ENCODE assay signal across 8 cellular contexts in the genomic region with DNA sequence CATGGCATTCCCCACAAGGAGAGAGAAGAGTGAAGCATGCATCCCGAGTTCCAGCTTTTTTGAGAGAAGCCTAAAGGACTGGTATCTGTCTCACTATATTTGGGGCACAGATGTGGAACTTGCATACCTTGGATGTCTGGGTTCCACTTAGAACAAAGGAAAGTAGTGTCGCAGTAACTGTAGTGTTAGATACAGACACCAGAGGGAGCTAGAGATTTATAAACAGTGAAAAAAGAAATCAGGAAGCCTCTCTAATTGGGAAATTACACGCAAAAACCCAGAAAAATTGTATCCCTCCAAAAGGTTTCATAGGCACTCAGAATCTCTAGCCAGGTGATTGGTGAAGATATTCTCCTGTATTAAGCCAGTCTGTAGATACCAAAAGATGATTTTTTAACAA. TPM values are rescaled to one million over a fixed set of nuclear protein-coding genes. Genes with fewer than 3 reads are reported as not detected.
DNase-seq lines count a peak whose midpoint lies in the region; ATAC-seq, FAIRE-seq and TF ChIP-seq lines count a peak whose summit lies in the region.

No MANE protein-coding gene starts in this region.

- ATAC-seq in SK-N-SH treated with all-trans-retinoic acid at 6 μM for 48 hours (peak; percentile 49; the same call in 2 of the 3 replicates), GM21515 (IDR thresholded peaks at IDR 0.05; ENCODE audit: unreplicated experiment) (no peak)

- WGBS in ovary, 3 donors: 5 to 7% (median 6%) methylated on average over 3 of the region's 3 CpGs

- no peaks in the 10 kb centered on the region for H3K4me1 Mint-ChIP-seq in HFFc6 (ENCODE audit: low read depth)
- no peaks in the 10 kb centered on the region for H3K4me1 Mint-ChIP-seq in activated T-helper 1 cell treated with anti-CD3 and anti-CD28 coated beads, Interleukin-12 subunit alpha, Interleukin-12 subunit beta, Interleukin-2, Interleukin-4 antibody, amounts not matched to agents 30 ng/mL and 10 ng/mL and 1 ng/mL, durations not matched to agents 14 hours and 24 hours and 36 hours (ENCODE audit: low read depth)

- H3K36me3 Mint-ChIP-seq in HFFc6 (ENCODE audit: low read depth): no peaks in the 10 kb centered on the region
- H3K36me3 Mint-ChIP-seq in activated T-helper 1 cell treated with anti-CD3 and anti-CD28 coated beads, Interleukin-12 subunit alpha, Interleukin-12 subunit beta, Interleukin-2, Interleukin-4 antibody, amounts not matched to agents 30 ng/mL and 10 ng/mL and 1 ng/mL, durations not matched to agents 14 hours and 24 hours and 36 hours (ENCODE audit: low read depth): no peaks in the 10 kb centered on the region

- no peaks in the 10 kb centered on the region for H3K4me1 ChIP-seq in ovary (ENCODE audit: insufficient read depth)

- no peak overlapping the region for H3K27ac Mint-ChIP-seq in HFFc6
- no peak overlapping the region for H3K27ac Mint-ChIP-seq in activated T-helper 1 cell treated with anti-CD3 and anti-CD28 coated beads, Interleukin-12 subunit alpha, Interleukin-12 subunit beta, Interleukin-2, Interleukin-4 antibody, amounts not matched to agents 30 ng/mL and 10 ng/mL and 1 ng/mL, durations not matched to agents 14 hours and 24 hours and 36 hours

- DNase-seq in D721Med (ENCODE audit: insufficient read length, low spot score) (no peak), HFFc6 (no peak), kidney epithelial cell (ENCODE audit: low read depth) (no peak), ovary (no peak), GM19238 (ENCODE audit: insufficient read length, low spot score) (no peak)
- DNase-seq in activated T-helper 1 cell treated with anti-CD3 and anti-CD28 coated beads, Interleukin-12 subunit alpha, Interleukin-12 subunit beta, Interleukin-2, Interleukin-4 antibody, amounts not matched to agents 30 ng/mL and 10 ng/mL and 1 ng/mL, durations not matched to agents 14 hours and 24 hours and 36 hours (ENCODE audit: low spot score): no peak

- no peak for TF ChIP-seq EP300 in ovary (IDR thresholded peaks at IDR 0.05)

- H3K27ac ChIP-seq in ovary: no peak overlapping the region

- H3K9me3 Mint-ChIP-seq in HFFc6: no peaks in the 10 kb centered on the region
- H3K9me3 Mint-ChIP-seq in activated T-helper 1 cell treated with anti-CD3 and anti-CD28 coated beads, Interleukin-12 subunit alpha, Interleukin-12 subunit beta, Interleukin-2, Interleukin-4 antibody, amounts not matched to agents 30 ng/mL and 10 ng/mL and 1 ng/mL, durations not matched to agents 14 hours and 24 hours and 36 hours: no peaks in the 10 kb centered on the region

- intact Hi-C loops in activated T-helper 1 cell treated with anti-CD3 and anti-CD28 coated beads, Interleukin-12 subunit alpha, Interleukin-12 subunit beta, Interleukin-2, Interleukin-4 antibody, amounts not matched to agents 30 ng/mL and 10 ng/mL and 1 ng/mL, durations not matched to agents 14 hours and 24 hours and 36 hours (cut with micrococcal nuclease): no loop called here
- intact Hi-C loops in ovary (cut with DNase I): no loop called here

- H3K27me3 Mint-ChIP-seq in HFFc6 (ENCODE audit: insufficient read depth): no peaks in the 10 kb centered on the region
- H3K27me3 Mint-ChIP-seq in activated T-helper 1 cell treated with anti-CD3 and anti-CD28 coated beads, Interleukin-12 subunit alpha, Interleukin-12 subunit beta, Interleukin-2, Interleukin-4 antibody, amounts not matched to agents 30 ng/mL and 10 ng/mL and 1 ng/mL, durations not matched to agents 14 hours and 24 hours and 36 hours (ENCODE audit: insufficient read depth): no peaks in the 10 kb centered on the region

- H3K4me3 Mint-ChIP-seq in HFFc6: no peak overlapping the region
- no peak overlapping the region for H3K4me3 Mint-ChIP-seq in activated T-helper 1 cell treated with anti-CD3 and anti-CD28 coated beads, Interleukin-12 subunit alpha, Interleukin-12 subunit beta, Interleukin-2, Interleukin-4 antibody, amounts not matched to agents 30 ng/mL and 10 ng/mL and 1 ng/mL, durations not matched to agents 14 hours and 24 hours and 36 hours

- H3K4me3 ChIP-seq in kidney epithelial cell (ENCODE audit: low read depth, low read length): no peak overlapping the region
- no peak overlapping the region for H3K4me3 ChIP-seq in ovary

- no peak for FAIRE-seq in D721Med (lab: Jason Lieb, UNC)

- H3K36me3 ChIP-seq in kidney epithelial cell (ENCODE audit: control insufficient read depth, insufficient read depth, low read length) (no peaks in the 10 kb centered on the region), ovary (no peaks in the 10 kb centered on the region)

- no peaks in the 10 kb centered on the region for H3K27me3 ChIP-seq in kidney epithelial cell (ENCODE audit: control insufficient read depth, insufficient read depth, low read length)
- H3K27me3 ChIP-seq in ovary: no peaks in the 10 kb centered on the region

- TF ChIP-seq POLR2A in ovary (IDR thresholded peaks at IDR 0.05): no peak

- no peaks in the 10 kb centered on the region for H3K9me3 ChIP-seq in ovary

- TF ChIP-seq CTCF in D721Med (IDR thresholded peaks at IDR 0.05; ENCODE audit: insufficient read depth, missing control alignments) (peak; percentile 49), HFFc6 (IDR thresholded peaks at IDR 0.05) (peak; percentile 64), kidney epithelial cell (IDR thresholded peaks at IDR 0.05; ENCODE audit: insufficient read depth, low read length, poor library complexity, severe bottlenecking) (peak; percentile 55), ovary (IDR thresholded peaks at IDR 0.05) (no peak)

TF ChIP-seq in SK-N-SH treated with all-trans-retinoic acid at 6 μM for 48 hours, 23 proteins besides CTCF, POLR2A, EP300 and RAD21:
- TF ChIP-seq ZFP3 (CRISPR knock-in tag; IDR thresholded peaks at IDR 0.05) (no peak), OSR1 (CRISPR knock-in tag; IDR thresholded peaks at IDR 0.05) (no peak), ZC3H10 (CRISPR knock-in tag; IDR thresholded peaks at IDR 0.05) (no peak), TOX (CRISPR knock-in tag; IDR thresholded peaks at IDR 0.05; ENCODE audit: borderline replicate concordance) (no peak), SNAI2 (CRISPR knock-in tag; IDR thresholded peaks at IDR 0.05) (no peak)

RNA-seq across cellular contexts. Expression of gene AGTR2, which starts 34.4 kb away (rescaled TPM):
- total RNA-seq in HFFc6 (2021; fragmentation: NEBNext Ultra II Directional; extraction: Animal tissue kit (Norgen Biotek cat#: 25700)): not detected
- total RNA-seq in kidney epithelial cell: 0.07 and 0.33 TPM in 2 replicates
- total RNA-seq in activated T-helper 1 cell treated with anti-CD3 and anti-CD28 coated beads, Interleukin-12 subunit alpha, Interleukin-12 subunit beta, Interleukin-2, Interleukin-4 antibody, amounts not matched to agents 30 ng/mL and 10 ng/mL and 1 ng/mL, durations not matched to agents 14 hours and 24 hours and 36 hours: not detected in 2 replicates
- total RNA-seq in ovary: 1 to 10 TPM in 1 of 7 donors, under 1 TPM in 2, not detected in 4; 0.23 to 2.4 (median 0.25) TPM
- 1 to 10 TPM in 1 of 2 donors, not detected in 1; 4.1 TPM for polyA plus RNA-seq in ovary

Comparison
In these comparisons a context has a peak if more than half of its experiments do, and no peak if none do; other contexts are left out.
1. CTCF ChIP-seq: peak in D721Med (single experiment), HFFc6 (single experiment) and kidney epithelial cell (single experiment); none in ovary (0 of 3).